Comparison of ENCODE assay signal across 34 cellular contexts in the genomic region with DNA sequence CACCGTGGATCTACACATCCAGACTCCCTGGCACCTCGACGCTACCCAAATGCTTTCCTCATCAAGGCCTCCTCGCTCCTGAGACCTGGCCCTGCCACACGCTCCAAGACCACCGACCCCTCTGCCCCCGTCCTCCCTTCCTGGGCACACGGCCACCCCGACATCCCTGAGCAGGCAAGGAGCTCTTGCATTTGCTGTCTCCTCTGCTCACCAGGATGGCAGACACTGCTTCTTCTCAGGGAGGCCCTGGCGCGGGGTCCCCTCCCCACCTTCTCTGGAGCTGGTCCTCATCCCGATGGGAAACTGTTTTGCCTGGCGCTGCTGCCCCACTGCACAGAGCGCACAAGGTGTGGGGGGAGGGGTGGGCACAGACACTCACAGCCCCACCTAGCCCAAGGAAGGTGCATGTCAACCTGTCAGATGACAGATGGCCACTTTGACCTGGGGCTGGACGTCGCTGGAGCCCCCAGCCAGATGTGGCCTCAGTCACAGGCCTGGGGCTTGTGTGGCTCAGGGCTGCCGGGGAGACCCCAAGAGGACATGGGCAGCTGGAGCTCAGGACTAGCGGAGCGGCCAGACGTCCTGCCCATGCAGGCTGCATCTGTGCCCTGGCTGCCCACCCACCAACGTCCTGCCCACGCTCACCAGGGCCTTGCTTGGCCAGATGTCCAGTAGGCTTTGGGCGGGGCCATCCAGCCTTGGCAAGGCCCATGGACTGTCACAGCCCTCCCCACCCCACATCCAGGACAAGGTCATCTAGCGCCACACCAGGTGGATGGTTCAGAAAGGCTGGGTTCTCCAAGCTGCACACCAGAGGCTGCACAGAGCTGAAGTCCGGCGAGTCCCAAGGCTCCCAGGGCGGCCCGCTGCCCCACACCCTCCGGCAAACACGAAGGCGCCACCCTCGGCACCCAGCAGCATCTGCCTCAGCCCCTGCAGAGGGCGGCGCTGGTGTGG. TPM values are rescaled to one million over a fixed set of nuclear protein-coding genes. Genes with fewer than 3 reads are reported as not detected.
"Had no signal": no experiment of that assay in that cellular context is flagged by ENCODE, and none has a peak within 500 bp of the region (broad histone marks: within the 10 kb centered on the region; RNA-seq: fewer than 3 reads in every experiment).

No MANE protein-coding gene starts in this region.

- H3K9me3 Mint-ChIP-seq: activated B cell treated with CpG ODN at 0.5 μM for 24 hours; activated CD4-positive, alpha-beta memory T cell treated with anti-CD3 and anti-CD28 coated beads for 36 hours; activated naive CD8-positive, alpha-beta T cell treated with anti-CD3 and anti-CD28 coated beads for 36 hours; T-helper 2 cell treated with Interferon-gamma antibody and Interleukin-4, amounts not matched to agents 5 μg/mL and 100 μg/mL, for 36 hours had no signal

- DNase-seq: activated B cell treated with CpG ODN at 0.5 μM for 24 hours; activated CD4-positive, alpha-beta memory T cell treated with anti-CD3 and anti-CD28 coated beads for 36 hours; activated CD4-positive, alpha-beta T cell treated with anti-CD3 and anti-CD28 coated beads for 4 hours; activated CD4-positive, alpha-beta T cell treated with anti-CD3 and anti-CD28 coated beads, Interleukin-2, amount 50 U/mL, for 1 hour; activated CD4-positive, CD25-positive, alpha-beta regulatory T cell treated with anti-CD3 and anti-CD28 coated beads, Interleukin-2, amount 50 U/mL, for 72 hours; activated CD8-positive, alpha-beta memory T cell treated with anti-CD3 and anti-CD28 coated beads, Interleukin-2, amount 50 U/mL, for 4 hours; activated effector memory CD4-positive, alpha-beta T cell treated with anti-CD3 and anti-CD28 coated beads, Interleukin-2, amount 50 U/mL, for 16 hours; activated naive CD4-positive, alpha-beta T cell; activated naive CD4-positive, alpha-beta T cell treated with anti-CD3 and anti-CD28 coated beads, Interleukin-2, amount 50 U/mL, for 16 hours; activated naive CD8-positive, alpha-beta T cell treated with anti-CD3 and anti-CD28 coated beads for 36 hours; activated T-cell treated with anti-CD3 and anti-CD28 coated beads for 4 hours; activated T-cell treated with anti-CD3 and anti-CD28 coated beads, Interleukin-2, amount 50 U/mL, for 48 hours; amniotic stem cell; aorta; brain microvascular endothelial cell; central memory CD4-positive, alpha-beta T cell; Kasumi-1; MG63; NCI-H1092; NCI-H1436 treated with DMSO at 0.1 percent for 48 hours; NCI-H1694 treated with DMSO at 0.1 percent for 48 hours; NCI-H2029; NCI-H345; NCI-H748 treated with DMSO at 0.1 percent for 48 hours; NK-92 treated with Interleukin-12 subunit alpha and Interleukin-12 subunit beta, amount 100 ng/mL, for 24 hours; PC-3; Peyer's patch; RPMI8226; SIG-M5 had no signal

- H3K27ac Mint-ChIP-seq: activated B cell treated with CpG ODN at 0.5 μM for 24 hours; activated CD4-positive, alpha-beta memory T cell treated with anti-CD3 and anti-CD28 coated beads for 36 hours; activated naive CD8-positive, alpha-beta T cell treated with anti-CD3 and anti-CD28 coated beads for 36 hours; T-helper 2 cell treated with Interferon-gamma antibody and Interleukin-4, amounts not matched to agents 5 μg/mL and 100 μg/mL, for 36 hours had no signal

- H3K36me3 Mint-ChIP-seq: activated CD4-positive, alpha-beta memory T cell treated with anti-CD3 and anti-CD28 coated beads for 36 hours; activated naive CD8-positive, alpha-beta T cell treated with anti-CD3 and anti-CD28 coated beads for 36 hours had no signal

- H3K36me3 ChIP-seq: brain microvascular endothelial cell, MG63, Peyer's patch had no signal

- H3K27ac ChIP-seq: brain microvascular endothelial cell, Peyer's patch had no signal

- H3K4me3 Mint-ChIP-seq: activated B cell treated with CpG ODN at 0.5 μM for 24 hours; activated CD4-positive, alpha-beta memory T cell treated with anti-CD3 and anti-CD28 coated beads for 36 hours; activated naive CD8-positive, alpha-beta T cell treated with anti-CD3 and anti-CD28 coated beads for 36 hours; T-helper 2 cell treated with Interferon-gamma antibody and Interleukin-4, amounts not matched to agents 5 μg/mL and 100 μg/mL, for 36 hours had no signal

- H3K9me3 ChIP-seq: MG63, Peyer's patch had no signal

- H3K4me3 ChIP-seq: MG63, Peyer's patch had no signal

- H3K4me1 ChIP-seq: Peyer's patch had no signal

- ATAC-seq: PC-3, Right ventricle myocardium inferior had no signal

RNA-seq across cellular contexts. Expression of a gene that starts 6.2 kb away (rescaled TPM):
- total RNA-seq: activated B cell treated with CpG ODN at 0.5 μM for 24 hours; activated CD4-positive, alpha-beta memory T cell treated with anti-CD3 and anti-CD28 coated beads for 36 hours; aorta; PC-3; Peyer's patch; T-helper 1 cell treated with Interleukin-12 subunit alpha and Interleukin-12 subunit beta and Interleukin-4 antibody, amounts not matched to agents 30 ng/mL and 1 ng/mL, for 36 hours had no signal

RNA-seq across cellular contexts. Expression of a gene that starts 58.6 kb away (rescaled TPM):
- total RNA-seq: cerebellum, SK-MEL-5 had no signal
